Comparison of ENCODE assay signal across 23 cellular contexts in genomic region chr2:21291281-21291825, GRCh38.
"Had no signal": no experiment of that assay in that cellular context is flagged by ENCODE, and none has a peak within 500 bp of the region (broad histone marks: within the 10 kb centered on the region; RNA-seq: fewer than 3 reads in every experiment).

No MANE protein-coding gene starts in this region.

- H3K27me3 ChIP-seq: foreskin keratinocyte, left lung, right atrium auricular region, sigmoid colon, stomach, transverse colon had no signal

- ATAC-seq: foreskin keratinocyte; left lung; natural killer cell treated with Interleukin-12 subunit alpha and Interleukin-12 subunit beta and Interleukin-15 and Interleukin-18, amount 100 ng/mL, for 72 hours had no signal

- H3K27ac ChIP-seq: coronary artery, foreskin keratinocyte, left lung, parathyroid adenoma, skin epidermis, stomach, transverse colon had no signal

- H3K9ac ChIP-seq: parathyroid adenoma had no signal

- H3K4me1 ChIP-seq: foreskin keratinocyte, left lung, parathyroid adenoma, stomach had no signal

- H3K36me3 ChIP-seq: left lung, right atrium auricular region, sigmoid colon, stomach, thoracic aorta, transverse colon had no signal

- DNase-seq: effector CD4-positive, alpha-beta T cell; endodermal cell; erythroblast; foreskin keratinocyte; head of caudate nucleus; hippocampal formation; kidney glomerular epithelial cell; left lung; mesenchymal stem cell; midbrain; sigmoid colon; stimulated activated CD4-positive, alpha-beta T cell treated with anti-CD3 and anti-CD28 coated beads, Interleukin-12 subunit alpha, Interleukin-12 subunit beta, amount 100 ng/mL, for 4 hours; stimulated activated naive CD4-positive, alpha-beta T cell; stomach; substantia nigra; transverse colon had no signal

- H3K9me3 ChIP-seq: left lung, right atrium auricular region, sigmoid colon, stomach, thoracic aorta, transverse colon had no signal

- H2AFZ ChIP-seq: parathyroid adenoma had no signal

- H3K4me3 ChIP-seq: coronary artery, left lung, lung, right atrium auricular region, sigmoid colon, skin epidermis, stomach, thoracic aorta, transverse colon had no signal
